32 cellular contexts compared by ENCODE assay signal in genomic region chr19:2353159-2353894, GRCh38. TPM values are rescaled to one million over a fixed set of nuclear protein-coding genes. Genes with fewer than 3 reads are reported as not detected.
"Had no signal": no experiment of that assay in that cellular context is flagged by ENCODE, and none has a peak within 500 bp of the region (broad histone marks: within the 10 kb centered on the region; RNA-seq: fewer than 3 reads in every experiment).

No MANE protein-coding gene starts in this region.

- H3K4me1 ChIP-seq: heart right ventricle, prostate gland, sigmoid colon, tibial nerve had no signal

- H3K27me3 ChIP-seq: brain microvascular endothelial cell, heart right ventricle, ovary, sigmoid colon, tibial nerve had no signal

- H3K4me3 Mint-ChIP-seq: activated B cell treated with CpG ODN at 0.5 μM for 24 hours; activated CD8-positive, alpha-beta T cell treated with anti-CD3 and anti-CD28 coated beads for 36 hours; activated T-cell treated with anti-CD3 and anti-CD28 coated beads, Interleukin-2, amount 50 U/mL, for 4 hours; activated T-helper 17 cell treated with anti-CD3 and anti-CD28 coated beads, Interleukin-2, amount 50 U/mL, for 72 hours; effector memory CD8-positive, alpha-beta T cell; memory B cell; natural killer cell treated with Interleukin-12 subunit alpha and Interleukin-12 subunit beta and Interleukin-15 and Interleukin-18, amount 100 ng/mL, for 72 hours had no signal

- DNase-seq: activated B cell treated with CpG ODN at 0.5 μM for 24 hours; activated CD4-positive, alpha-beta T cell treated with anti-CD3 and anti-CD28 coated beads, Interleukin-2, amount 50 U/mL, for 1 hour; activated CD8-positive, alpha-beta T cell treated with anti-CD3 and anti-CD28 coated beads for 36 hours; activated gamma-delta T cell treated with Interleukin-2 at 50 U/mL for 16 hours; activated naive CD4-positive, alpha-beta T cell treated with anti-CD3 and anti-CD28 coated beads, Interleukin-2, amount 50 U/mL, for 16 hours; activated T-cell treated with anti-CD3 and anti-CD28 coated beads, Interleukin-2, amount 50 U/mL, for 4 hours; amniotic stem cell; brain microvascular endothelial cell; cortex of kidney; effector memory CD8-positive, alpha-beta T cell; foreskin fibroblast; heart right ventricle; retina; sigmoid colon; stimulated activated CD4-positive, alpha-beta T cell treated with anti-CD3 and anti-CD28 coated beads, Interleukin-1b, Interleukin-23, amount 100 ng/mL, for 48 hours; stimulated activated CD4-positive, alpha-beta T cell treated with anti-CD3 and anti-CD28 coated beads, Interleukin-4, amount 100 ng/mL, for 4 hours; stimulated activated CD8-positive, alpha-beta memory T cell treated with anti-CD3 and anti-CD28 coated beads, Interleukin-4, amount 100 ng/mL, for 48 hours; stimulated activated naive CD4-positive, alpha-beta T cell; T-helper 2 cell had no signal

- H3K4me1 Mint-ChIP-seq: activated B cell treated with CpG ODN at 0.5 μM for 24 hours had no signal

- H3K9me3 Mint-ChIP-seq: activated B cell treated with CpG ODN at 0.5 μM for 24 hours; activated CD8-positive, alpha-beta T cell treated with anti-CD3 and anti-CD28 coated beads for 36 hours; activated T-cell treated with anti-CD3 and anti-CD28 coated beads, Interleukin-2, amount 50 U/mL, for 4 hours; activated T-helper 17 cell treated with anti-CD3 and anti-CD28 coated beads, Interleukin-2, amount 50 U/mL, for 72 hours; effector memory CD8-positive, alpha-beta T cell; natural killer cell treated with Interleukin-12 subunit alpha and Interleukin-12 subunit beta and Interleukin-15 and Interleukin-18, amount 100 ng/mL, for 72 hours had no signal

- H3K4me3 ChIP-seq: heart right ventricle, ovary, prostate gland, sigmoid colon, smooth muscle cell, tibial nerve had no signal

- H3K27me3 Mint-ChIP-seq: activated B cell treated with CpG ODN at 0.5 μM for 24 hours; activated CD8-positive, alpha-beta T cell treated with anti-CD3 and anti-CD28 coated beads for 36 hours; activated T-helper 17 cell treated with anti-CD3 and anti-CD28 coated beads, Interleukin-2, amount 50 U/mL, for 72 hours; effector memory CD8-positive, alpha-beta T cell; memory B cell; natural killer cell treated with Interleukin-12 subunit alpha and Interleukin-12 subunit beta and Interleukin-15 and Interleukin-18, amount 100 ng/mL, for 72 hours had no signal

- H3K9me3 ChIP-seq: heart right ventricle, neutrophil, ovary, prostate gland, sigmoid colon, tibial nerve had no signal

- H3K36me3 Mint-ChIP-seq: natural killer cell treated with Interleukin-12 subunit alpha and Interleukin-12 subunit beta and Interleukin-15 and Interleukin-18, amount 100 ng/mL, for 72 hours had no signal

- ATAC-seq: activated CD8-positive, alpha-beta T cell treated with anti-CD3 and anti-CD28 coated beads for 36 hours; activated T-cell treated with anti-CD3 and anti-CD28 coated beads, Interleukin-2, amount 50 U/mL, for 4 hours; activated T-helper 17 cell treated with anti-CD3 and anti-CD28 coated beads, Interleukin-2, amount 50 U/mL, for 72 hours; effector memory CD8-positive, alpha-beta T cell had no signal

- FAIRE-seq: astrocyte had no signal

- H3K27ac ChIP-seq: brain microvascular endothelial cell, heart right ventricle, neutrophil, ovary, prostate gland, sigmoid colon, tibial nerve had no signal

- H3K27ac Mint-ChIP-seq: activated B cell treated with CpG ODN at 0.5 μM for 24 hours; activated CD8-positive, alpha-beta T cell treated with anti-CD3 and anti-CD28 coated beads for 36 hours; activated T-helper 17 cell treated with anti-CD3 and anti-CD28 coated beads, Interleukin-2, amount 50 U/mL, for 72 hours; memory B cell; natural killer cell treated with Interleukin-12 subunit alpha and Interleukin-12 subunit beta and Interleukin-15 and Interleukin-18, amount 100 ng/mL, for 72 hours had no signal

- H3K36me3 ChIP-seq: brain microvascular endothelial cell, ovary, prostate gland had no signal

RNA-seq across cellular contexts. Expression of gene TMPRSS9, which starts 6.7 kb away (rescaled TPM):
- total RNA-seq: activated B cell treated with CpG ODN at 0.5 μM for 24 hours; activated CD8-positive, alpha-beta T cell treated with anti-CD3 and anti-CD28 coated beads for 36 hours; activated T-cell treated with anti-CD3 and anti-CD28 coated beads, Interleukin-2, amount 50 U/mL, for 4 hours; activated T-helper 17 cell treated with anti-CD3 and anti-CD28 coated beads, Interleukin-2, amount 50 U/mL, for 72 hours; cardiac septum; heart right ventricle; lower leg skin; myocyte; natural killer cell treated with Interleukin-12 subunit alpha and Interleukin-12 subunit beta and Interleukin-15 and Interleukin-18, amount 100 ng/mL, for 72 hours; smooth muscle cell; tibial nerve had no signal

RNA-seq across cellular contexts. Expression of gene LINGO3, which starts 45.4 kb away (rescaled TPM):
- total RNA-seq: activated T-cell treated with anti-CD3 and anti-CD28 coated beads, Interleukin-2, amount 50 U/mL, for 4 hours; astrocyte; cardiac septum; heart right ventricle; myocyte; ovary; smooth muscle cell; urinary bladder had no signal
- polyA plus RNA-seq: heart right ventricle, ovary had no signal
